10 cellular contexts compared by ENCODE assay signal in the genomic region with DNA sequence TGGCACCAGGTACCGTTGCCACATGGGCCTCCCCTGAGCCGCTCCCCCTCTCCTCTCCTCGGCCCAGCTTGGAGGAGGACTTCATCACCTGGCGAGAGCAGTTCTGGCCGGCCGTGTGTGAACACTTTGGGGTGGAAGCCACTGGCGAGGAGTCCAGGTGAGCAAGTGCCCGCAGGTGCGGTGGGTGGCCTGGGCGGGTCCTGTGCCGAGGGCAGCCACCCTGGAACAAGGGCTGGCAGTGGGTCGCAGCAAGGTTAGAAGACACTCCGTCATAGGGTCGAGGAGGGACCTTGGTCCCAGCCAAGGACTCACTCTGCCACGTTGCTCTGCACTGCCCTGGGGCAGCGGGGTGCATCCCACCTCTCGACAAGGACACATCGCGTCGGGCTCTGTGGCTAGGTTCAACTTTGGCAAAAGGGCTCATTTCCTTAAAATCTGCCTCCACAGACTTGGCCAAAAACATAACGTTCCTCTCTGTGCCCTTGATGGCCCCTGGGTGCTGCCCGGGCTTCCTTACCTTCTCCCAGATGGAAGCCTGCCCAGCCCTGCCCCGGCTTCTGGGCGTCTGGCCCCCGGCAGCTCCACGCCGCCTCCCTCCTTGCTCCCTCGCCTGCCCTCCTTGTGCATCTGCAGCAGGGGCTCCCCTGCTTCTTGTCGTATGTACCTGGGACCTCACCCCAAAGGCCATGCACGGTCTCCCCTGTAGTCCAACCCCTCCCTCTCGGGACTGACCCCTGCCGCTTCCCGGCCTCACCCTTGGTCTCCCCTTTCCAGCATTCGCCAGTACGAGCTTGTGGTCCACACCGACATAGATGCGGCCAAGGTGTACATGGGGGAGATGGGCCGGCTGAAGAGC.
"Had no signal": no experiment of that assay in that cellular context is flagged by ENCODE, and none has a peak within 500 bp of the region (broad histone marks: within the 10 kb centered on the region; RNA-seq: fewer than 3 reads in every experiment).

No MANE protein-coding gene starts in this region.

- H3K9me3 Mint-ChIP-seq: activated naive CD4-positive, alpha-beta T cell treated with anti-CD3 and anti-CD28 coated beads, Interleukin-2, amount 50 U/mL, for 72 hours; nephron progenitor cell; stimulated activated memory B cell treated with anti-CD40 and anti-IgM and Interleukin-4, amounts not matched to agents 10 μg/mL and 1 μg/mL and 100 μg/mL, for 72 hours; T-helper 2 cell treated with Interferon-gamma antibody and Interleukin-4, amounts not matched to agents 5 μg/mL and 100 μg/mL, for 36 hours had no signal

- H3K4me3 ChIP-seq: suprapubic skin, upper lobe of left lung had no signal

- H3K4me1 ChIP-seq: upper lobe of left lung had no signal

- H3K4me1 Mint-ChIP-seq: stimulated activated memory B cell treated with anti-CD40 and anti-IgM and Interleukin-4, amounts not matched to agents 10 μg/mL and 1 μg/mL and 100 μg/mL, for 72 hours had no signal

- H3K27ac ChIP-seq: suprapubic skin, upper lobe of left lung had no signal

- DNase-seq: activated T-cell treated with anti-CD3 and anti-CD28 coated beads, Interleukin-2, amount 50 U/mL, for 1 hour; foreskin melanocyte; nephron progenitor cell; small intestine had no signal

- H3K9me3 ChIP-seq: suprapubic skin, upper lobe of left lung had no signal

- H3K27ac Mint-ChIP-seq: nephron progenitor cell; stimulated activated memory B cell treated with anti-CD40 and anti-IgM and Interleukin-4, amounts not matched to agents 10 μg/mL and 1 μg/mL and 100 μg/mL, for 72 hours; T-helper 2 cell treated with Interferon-gamma antibody and Interleukin-4, amounts not matched to agents 5 μg/mL and 100 μg/mL, for 36 hours had no signal

- H3K27me3 ChIP-seq: suprapubic skin, upper lobe of left lung had no signal

- H3K36me3 Mint-ChIP-seq: activated naive CD4-positive, alpha-beta T cell treated with anti-CD3 and anti-CD28 coated beads, Interleukin-2, amount 50 U/mL, for 72 hours had no signal

- H3K4me3 Mint-ChIP-seq: nephron progenitor cell; stimulated activated memory B cell treated with anti-CD40 and anti-IgM and Interleukin-4, amounts not matched to agents 10 μg/mL and 1 μg/mL and 100 μg/mL, for 72 hours; T-helper 2 cell treated with Interferon-gamma antibody and Interleukin-4, amounts not matched to agents 5 μg/mL and 100 μg/mL, for 36 hours had no signal

- H3K27me3 Mint-ChIP-seq: stimulated activated memory B cell treated with anti-CD40 and anti-IgM and Interleukin-4, amounts not matched to agents 10 μg/mL and 1 μg/mL and 100 μg/mL, for 72 hours had no signal

- ATAC-seq: activated CD4-positive, CD25-positive, alpha-beta regulatory T cell treated with anti-CD3 and anti-CD28 coated beads, Interleukin-2, amount 50 U/mL, for 24 hours; stimulated activated memory B cell treated with anti-CD40 and anti-IgM and Interleukin-4, amounts not matched to agents 10 μg/mL and 1 μg/mL and 100 μg/mL, for 72 hours had no signal
